ENCODE assay signal across 1 cellular context in the genomic region with DNA sequence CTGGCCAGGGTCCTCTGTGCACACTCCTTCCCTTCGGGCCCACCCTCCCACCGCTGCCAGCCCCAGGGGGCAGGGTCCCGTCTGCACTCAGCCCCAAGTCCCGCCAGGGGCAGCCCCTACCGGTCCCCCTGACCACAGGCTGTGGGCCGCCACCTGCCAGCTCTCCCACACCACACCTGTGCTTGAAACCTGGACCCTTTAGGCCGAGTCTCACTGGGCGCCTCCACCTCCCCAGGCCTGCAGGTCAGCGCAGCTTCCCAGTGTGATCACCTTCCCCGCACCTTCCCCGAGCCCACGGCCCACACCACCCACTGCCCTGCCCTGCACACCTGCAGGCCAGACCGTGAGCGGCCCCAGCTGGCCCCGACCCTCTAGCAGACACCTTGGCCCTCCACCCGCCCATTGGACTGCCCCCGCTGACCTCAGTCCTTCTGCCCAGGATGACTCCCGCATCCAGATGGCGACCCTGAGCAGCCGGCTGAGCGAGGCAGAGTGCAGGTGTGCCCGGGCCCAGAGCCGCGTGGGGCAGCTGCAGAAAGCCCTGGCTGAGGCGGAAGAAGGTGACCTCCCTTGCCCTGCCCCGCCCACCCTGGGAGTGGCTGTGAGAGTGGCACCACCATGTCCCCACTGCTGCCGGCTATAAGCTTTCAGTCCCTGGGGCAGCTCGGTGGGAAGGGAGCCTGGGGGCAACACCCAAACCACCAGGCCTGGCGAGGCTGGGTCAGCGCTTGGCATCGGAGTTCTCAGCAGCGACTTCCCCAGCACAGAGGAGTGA.
TF ChIP-seq lines count a peak whose summit lies in the region.

No MANE protein-coding gene starts in this region.

TF ChIP-seq in WTC11, 78 proteins besides CTCF, POLR2A, EP300 and RAD21 (continued from another document):
- TF ChIP-seq, protein P1, sequence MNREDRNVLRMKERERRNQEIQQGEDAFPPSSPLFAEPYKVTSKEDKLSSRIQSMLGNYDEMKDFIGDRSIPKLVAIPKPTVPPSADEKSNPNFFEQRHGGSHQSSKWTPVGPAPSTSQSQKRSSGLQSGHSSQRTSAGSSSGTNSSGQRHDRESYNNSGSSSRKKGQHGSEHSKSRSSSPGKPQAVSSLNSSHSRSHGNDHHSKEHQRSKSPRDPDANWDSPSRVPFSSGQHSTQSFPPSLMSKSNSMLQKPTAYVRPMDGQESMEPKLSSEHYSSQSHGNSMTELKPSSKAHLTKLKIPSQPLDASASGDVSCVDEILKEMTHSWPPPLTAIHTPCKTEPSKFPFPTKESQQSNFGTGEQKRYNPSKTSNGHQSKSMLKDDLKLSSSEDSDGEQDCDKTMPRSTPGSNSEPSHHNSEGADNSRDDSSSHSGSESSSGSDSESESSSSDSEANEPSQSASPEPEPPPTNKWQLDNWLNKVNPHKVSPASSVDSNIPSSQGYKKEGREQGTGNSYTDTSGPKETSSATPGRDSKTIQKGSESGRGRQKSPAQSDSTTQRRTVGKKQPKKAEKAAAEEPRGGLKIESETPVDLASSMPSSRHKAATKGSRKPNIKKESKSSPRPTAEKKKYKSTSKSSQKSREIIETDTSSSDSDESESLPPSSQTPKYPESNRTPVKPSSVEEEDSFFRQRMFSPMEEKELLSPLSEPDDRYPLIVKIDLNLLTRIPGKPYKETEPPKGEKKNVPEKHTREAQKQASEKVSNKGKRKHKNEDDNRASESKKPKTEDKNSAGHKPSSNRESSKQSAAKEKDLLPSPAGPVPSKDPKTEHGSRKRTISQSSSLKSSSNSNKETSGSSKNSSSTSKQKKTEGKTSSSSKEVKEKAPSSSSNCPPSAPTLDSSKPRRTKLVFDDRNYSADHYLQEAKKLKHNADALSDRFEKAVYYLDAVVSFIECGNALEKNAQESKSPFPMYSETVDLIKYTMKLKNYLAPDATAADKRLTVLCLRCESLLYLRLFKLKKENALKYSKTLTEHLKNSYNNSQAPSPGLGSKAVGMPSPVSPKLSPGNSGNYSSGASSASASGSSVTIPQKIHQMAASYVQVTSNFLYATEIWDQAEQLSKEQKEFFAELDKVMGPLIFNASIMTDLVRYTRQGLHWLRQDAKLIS (CRISPR knock-in tag; IDR thresholded peaks at IDR 0.05; ENCODE audit: borderline replicate concordance) = no peak
- TF ChIP-seq ZNF219 (CRISPR knock-in tag; IDR thresholded peaks at IDR 0.05; ENCODE audit: borderline replicate concordance) (no peak), ZNF317 (CRISPR knock-in tag; IDR thresholded peaks at IDR 0.05; ENCODE audit: borderline replicate concordance, low read depth) (no peak), CREB1 (CRISPR knock-in tag; IDR thresholded peaks at IDR 0.05) (no peak)
